Comparison of ENCODE assay signal across 9 cellular contexts in genomic region chr22:43346521-43346929, GRCh38. TPM values are rescaled to one million over a fixed set of nuclear protein-coding genes. Genes with fewer than 3 reads are reported as not detected.
DNase-seq lines count a peak whose midpoint lies in the region; ATAC-seq and TF ChIP-seq lines count a peak whose summit lies in the region.
"Had no signal": no experiment of that assay in that cellular context is flagged by ENCODE, and none has a peak within 500 bp of the region (broad histone marks: within the 10 kb centered on the region; RNA-seq: fewer than 3 reads in every experiment).

No MANE protein-coding gene starts in this region.

- H3K36me3 ChIP-seq in CD8-positive, alpha-beta memory T cell (ENCODE audit: insufficient read depth, low read length), result no peaks in the 10 kb centered on the region

- peaks cover 5 to 30% (median 9%) of the 10 kb centered on the region in 3 donors for H3K4me1 Mint-ChIP-seq in CD8-positive, alpha-beta memory T cell

- peaks cover 30 to 64% of the 10 kb centered on the region in 2 donors for H3K27me3 Mint-ChIP-seq in CD8-positive, alpha-beta memory T cell

- ATAC-seq in SK-N-SH treated with all-trans-retinoic acid at 6 μM for 48 hours (peak; percentile 86), left ventricle myocardium superior (peak; percentile 79), HG02973 (IDR thresholded peaks at IDR 0.05; ENCODE audit: unreplicated experiment) (no peak)
- peak; percentile 75 for ATAC-seq in activated naive CD4-positive, alpha-beta T cell treated with anti-CD3 and anti-CD28 coated beads, Interleukin-2, amount 50 U/mL, for 72 hours

- CTCF ChIA-PET in CD8-positive, alpha-beta memory T cell (lab: Charles Lee), result interaction anchor here (0.7 to 4.5 kb wide), 27 partner anchors 9 to 1279 kb away, joined by 3 to 90 read pairs (median 6); partner anchors contain the start of gene TTLL12

- DNase-seq in CD8-positive, alpha-beta memory T cell, result peak; percentile 35 to 72 (median 56)
- peak; percentile 21 for DNase-seq in HT1080 (ENCODE audit: low read depth)
- DNase-seq in activated naive CD4-positive, alpha-beta T cell treated with anti-CD3 and anti-CD28 coated beads, Interleukin-2, amount 50 U/mL, for 72 hours (ENCODE audit: low spot score in 2 of 2), result peak; percentile 61 to 74
- DNase-seq in left ventricle myocardium superior, result peak; percentile 82
- DNase-seq in stimulated activated CD4-positive, alpha-beta T cell treated with anti-CD3 and anti-CD28 coated beads, Interleukin-12 subunit alpha, Interleukin-12 subunit beta, amount 100 ng/mL, for 24 hours (ENCODE audit: low read depth in 2 of 2), result peak; percentile 22 to 57
- DNase-seq in NCI-H446 treated with DMSO at 0.1 percent for 48 hours (lab: John Stamatoyannopoulos, UW), result no peak

- no peaks in the 10 kb centered on the region for H3K9me3 Mint-ChIP-seq in CD8-positive, alpha-beta memory T cell
- H3K9me3 Mint-ChIP-seq in activated naive CD4-positive, alpha-beta T cell treated with anti-CD3 and anti-CD28 coated beads, Interleukin-2, amount 50 U/mL, for 72 hours, result no peaks in the 10 kb centered on the region

- H3K4me3 Mint-ChIP-seq in CD8-positive, alpha-beta memory T cell, result no peak overlapping the region

- H3K27ac ChIP-seq in CD8-positive, alpha-beta memory T cell (ENCODE audit: low read depth, low read length), result no peak overlapping the region

- peak overlapping the region in 1 of 8 donors; percentile 43 for H3K27ac Mint-ChIP-seq in CD8-positive, alpha-beta memory T cell
- no peak overlapping the region for H3K27ac Mint-ChIP-seq in activated naive CD4-positive, alpha-beta T cell treated with anti-CD3 and anti-CD28 coated beads, Interleukin-2, amount 50 U/mL, for 72 hours

- peaks cover 12% of the 10 kb centered on the region for H3K27me3 ChIP-seq in CD8-positive, alpha-beta memory T cell (ENCODE audit: insufficient read depth, low read length, poor library complexity, severe bottlenecking)

- intact Hi-C loops in left ventricle myocardium superior (cut with micrococcal nuclease), result loop anchor here (10.0 kb wide), 1 partner anchor 72 kb away; no protein-coding TSS in a partner anchor

- H3K9me3 ChIP-seq in CD8-positive, alpha-beta memory T cell (ENCODE audit: low read length), result no peaks in the 10 kb centered on the region

- H3K4me3 ChIP-seq in CD8-positive, alpha-beta memory T cell (ENCODE audit: low read length), result no peak overlapping the region

- POLR2A ChIA-PET in CD8-positive, alpha-beta memory T cell (lab: Charles Lee), result interaction anchor here (0.7 kb wide), 1 partner anchor 21 kb away, joined by 3 read pairs; no protein-coding TSS in a partner anchor

- H3K36me3 Mint-ChIP-seq in CD8-positive, alpha-beta memory T cell, result peaks cover 0 to 4% (median 0%) of the 10 kb centered on the region in 3 donors
- no peaks in the 10 kb centered on the region for H3K36me3 Mint-ChIP-seq in activated naive CD4-positive, alpha-beta T cell treated with anti-CD3 and anti-CD28 coated beads, Interleukin-2, amount 50 U/mL, for 72 hours

- no peaks in the 10 kb centered on the region for H3K4me1 ChIP-seq in CD8-positive, alpha-beta memory T cell (ENCODE audit: insufficient read depth, low read length)

TF ChIP-seq in SK-N-SH treated with all-trans-retinoic acid at 6 μM for 48 hours, 23 proteins besides CTCF, POLR2A, EP300 and RAD21:
- no peak for TF ChIP-seq RARB (CRISPR knock-in tag; IDR thresholded peaks at IDR 0.05)
- TF ChIP-seq SNAI2 (CRISPR knock-in tag; IDR thresholded peaks at IDR 0.05), result no peak
- TF ChIP-seq CSDC2 (CRISPR knock-in tag; IDR thresholded peaks at IDR 0.05), result no peak
- TF ChIP-seq ZNF70 (CRISPR knock-in tag; IDR thresholded peaks at IDR 0.05), result no peak
- TF ChIP-seq PPARA (CRISPR knock-in tag; IDR thresholded peaks at IDR 0.05; ENCODE audit: borderline replicate concordance), result no peak
- no peak for TF ChIP-seq ZFP3 (CRISPR knock-in tag; IDR thresholded peaks at IDR 0.05)
- TF ChIP-seq ZFP30 (CRISPR knock-in tag; IDR thresholded peaks at IDR 0.05), result no peak
- TF ChIP-seq TCF4 (CRISPR knock-in tag; IDR thresholded peaks at IDR 0.05; ENCODE audit: borderline replicate concordance), result no peak

RNA-seq across cellular contexts. Expression of gene SCUBE1, which starts 3.4 kb away (rescaled TPM):
- total RNA-seq in CD8-positive, alpha-beta memory T cell, result under 1 TPM; 0.07 to 0.33 TPM
- polyA plus RNA-seq in CD8-positive, alpha-beta memory T cell, result not detected
- 0.10 TPM in 1 of 2 replicates, not detected in the other for total RNA-seq in HT1080 (2014; rRNA removed; shearing (Covaris generic))
- not detected in 2 replicates for polyA plus RNA-seq in HT1080 (2015; cell fraction: cytosol; rRNA removed)
- 0.01 TPM in 1 of 2 replicates, not detected in the other for polyA plus RNA-seq in HT1080 (2015; cell fraction: nucleus; rRNA removed)
- total RNA-seq in activated naive CD4-positive, alpha-beta T cell treated with anti-CD3 and anti-CD28 coated beads, Interleukin-2, amount 50 U/mL, for 72 hours, result under 1 TPM in 1 of 2 donors, not detected in 1; 0.39 TPM
- 0.64 TPM for total RNA-seq in left ventricle myocardium superior
- total RNA-seq: LHCN-M2 had no signal
